5 cellular contexts compared by ENCODE assay signal in the genomic region with DNA sequence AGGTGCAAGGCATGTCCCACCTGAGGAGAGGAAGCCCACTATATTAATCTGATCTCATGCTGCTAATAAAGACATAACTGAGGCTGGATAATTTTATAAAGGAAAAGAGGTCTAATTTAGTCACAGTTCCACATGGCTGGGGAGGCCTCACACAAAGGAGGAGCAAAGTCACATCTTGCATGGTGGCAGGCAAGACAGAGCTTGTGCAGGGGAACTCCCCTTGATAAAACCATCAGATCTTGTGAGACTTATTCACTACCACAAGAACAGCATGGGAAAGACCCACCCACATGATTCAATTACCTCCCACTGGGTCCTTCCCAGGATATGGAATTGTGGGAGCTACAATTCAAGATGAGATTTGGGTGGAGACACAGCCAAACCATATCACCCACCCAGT.
A peak's percentile ranks its signal among the peaks of the same experiment; 100 is the strongest.
DNase-seq lines count a peak whose midpoint lies in the region; FAIRE-seq and TF ChIP-seq lines count a peak whose summit lies in the region.
"Not testable (repeated sequence)": the region's sequence is repeated elsewhere in the genome, so short reads cannot be mapped to it uniquely, and the experiment has no call there.

No MANE protein-coding gene starts in this region.

- H3K4me3 Mint-ChIP-seq in CD14-positive monocyte, nephron: not testable (repeated sequence)

- not testable (repeated sequence) for DNase-seq in CD14-positive monocyte (ENCODE audit: low spot score); left ventricle myocardium inferior
- DNase-seq in bronchial epithelial cell (ENCODE audit: low read depth) = peak; percentile 70
- DNase-seq in epithelial cell of prostate (ENCODE audit: low read depth, low spot score) = peak; percentile 14

- peaks cover 24% of the 10 kb centered on the region for H3K4me1 ChIP-seq in left ventricle myocardium inferior

- H3K9me3 ChIP-seq in left ventricle myocardium inferior (replicated peaks) = not testable (repeated sequence)

- not testable (repeated sequence) for FAIRE-seq in bronchial epithelial cell (lab: Jason Lieb, UNC)

- H3K27ac Mint-ChIP-seq in CD14-positive monocyte = peak overlapping the region in 6 of 7 donors; percentile 63 to 89 (median 79)
- peak overlapping the region in 2 of 3 experiments; percentile 46 to 67 for H3K27ac Mint-ChIP-seq in nephron

- not testable (repeated sequence) for H3K27ac ChIP-seq in epithelial cell of prostate
- peak overlapping the region; percentile 33 for H3K27ac ChIP-seq in left ventricle myocardium inferior (replicated peaks)

- not testable (repeated sequence) for H3K36me3 ChIP-seq in bronchial epithelial cell (ENCODE audit: control insufficient read depth, insufficient read depth, low read length); left ventricle myocardium inferior

- H3K27me3 ChIP-seq in bronchial epithelial cell (ENCODE audit: control insufficient read depth, insufficient read depth, low read length); left ventricle myocardium inferior (ENCODE audit: low read depth): not testable (repeated sequence)

- peaks cover 23% of the 10 kb centered on the region for H3K4me1 Mint-ChIP-seq in CD14-positive monocyte
- peaks cover 35% of the 10 kb centered on the region for H3K4me1 Mint-ChIP-seq in nephron

- intact Hi-C loops in CD14-positive monocyte (cut with micrococcal nuclease); left ventricle myocardium inferior (cut with micrococcal nuclease): not testable (repeated sequence)

- H3K27me3 Mint-ChIP-seq in CD14-positive monocyte (ENCODE audit: low read depth in 3 of 3); nephron (ENCODE audit: low read depth): not testable (repeated sequence)

- not testable (repeated sequence) for H3K9me3 Mint-ChIP-seq in CD14-positive monocyte, nephron

- not testable (repeated sequence) for H3K36me3 Mint-ChIP-seq in CD14-positive monocyte; nephron (ENCODE audit: low read depth)

- not testable (repeated sequence) for H3K4me3 ChIP-seq in bronchial epithelial cell (ENCODE audit: low read depth, low read length); left ventricle myocardium inferior

- TF ChIP-seq CTCF in CD14-positive monocyte (IDR thresholded peaks at IDR 0.05); bronchial epithelial cell (IDR thresholded peaks at IDR 0.05; ENCODE audit: insufficient read depth, low read length, severe bottlenecking); left ventricle myocardium inferior (IDR thresholded peaks at IDR 0.05; ENCODE audit: borderline replicate concordance); nephron (IDR thresholded peaks at IDR 0.05; ENCODE audit: unreplicated experiment in 3 of 3): not testable (repeated sequence)
